8 cellular contexts compared by ENCODE assay signal in the genomic region with DNA sequence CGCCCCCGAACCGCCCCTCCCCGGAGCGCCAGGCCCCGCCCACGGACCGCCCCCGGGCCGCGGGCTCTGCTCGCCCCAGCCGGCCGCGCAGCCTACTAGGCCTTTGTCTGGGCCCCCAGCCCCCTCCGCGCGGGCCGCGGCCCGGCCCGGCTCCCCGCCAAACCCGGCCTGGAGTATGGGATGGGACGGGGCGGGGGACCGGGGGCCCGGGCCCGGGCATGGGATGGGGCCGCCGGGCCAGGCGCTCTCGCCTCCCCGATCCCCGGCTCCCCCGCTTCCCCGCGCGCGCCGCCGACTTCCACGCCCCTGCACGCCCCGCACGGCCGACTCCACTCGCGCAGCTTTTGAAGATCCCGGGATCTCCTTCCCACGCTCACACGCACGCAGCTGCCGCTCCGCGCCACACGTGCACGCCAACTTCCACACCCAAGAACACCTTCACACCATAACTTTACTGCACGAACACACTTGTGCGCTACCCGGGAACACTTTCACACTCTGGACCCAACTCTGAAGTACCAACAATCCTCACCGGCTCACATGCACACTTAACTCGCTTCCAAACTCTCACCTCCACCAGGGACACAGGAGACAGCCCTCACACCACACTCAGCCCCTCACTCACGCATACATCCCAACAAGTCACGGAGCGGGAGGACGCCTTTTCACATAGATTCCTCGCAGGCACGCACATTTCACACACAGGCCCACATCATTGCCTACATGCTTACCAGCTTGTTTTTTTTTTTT. TPM values are rescaled to one million over a fixed set of nuclear protein-coding genes. Genes with fewer than 3 reads are reported as not detected.
DNase-seq lines count a peak whose midpoint lies in the region; ATAC-seq and TF ChIP-seq lines count a peak whose summit lies in the region.

No MANE protein-coding gene starts in this region.

- H3K4me3 ChIP-seq in Panc1 (ENCODE audit: low read depth in 2 of 2, low read length in 2 of 2) (peak overlapping the region; percentile 33 to 51), fibroblast of mammary gland (ENCODE audit: control insufficient read depth, low read depth, low read length) (peak overlapping the region; percentile 13)

- no peaks in the 10 kb centered on the region for H3K9me3 Mint-ChIP-seq in activated T-helper 2 cell treated with anti-CD3 and anti-CD28 coated beads, Interferon-gamma antibody, Interleukin-2, Interleukin-4, amounts not matched to agents 10 μg/mL and 5 μg/mL and 100 μg/mL, durations not matched to agents 14 hours and 24 hours and 36 hours

- H3K27ac ChIP-seq in Panc1 (ENCODE audit: low read length) = peak overlapping the region; percentile 93

- H3K9me3 ChIP-seq in Panc1 (ENCODE audit: control insufficient read depth, insufficient read depth, low read depth, low read length) = no peaks in the 10 kb centered on the region

- H3K36me3 ChIP-seq in Panc1 (ENCODE audit: control insufficient read depth, insufficient read depth, low read length) = no peaks in the 10 kb centered on the region; the same call in 1 of the 2 replicates

- TF ChIP-seq CTCF in Panc1 (IDR thresholded peaks at IDR 0.05) (no peak), fibroblast of mammary gland (conservative IDR thresholded peaks at IDR 0.05; ENCODE audit: control insufficient read depth, insufficient read depth, low read depth, low read length) (no peak)

- H3K4me1 Mint-ChIP-seq in activated T-helper 2 cell treated with anti-CD3 and anti-CD28 coated beads, Interferon-gamma antibody, Interleukin-2, Interleukin-4, amounts not matched to agents 10 μg/mL and 5 μg/mL and 100 μg/mL, durations not matched to agents 14 hours and 24 hours and 36 hours (ENCODE audit: low read depth) = peaks cover 4% of the 10 kb centered on the region

- in situ Hi-C loops in G401 (cut with HindIII; ENCODE audit: low sequenced_read_pairs) = no loop called here
- in situ Hi-C loops in Panc1 (cut with HindIII; ENCODE audit: low pct_unique_long_range_greater_than_20kb, low sequenced_read_pairs) = no loop called here

- DNase-seq in G401 (ENCODE audit: low spot score) (peak; percentile 52), Panc1 (ENCODE audit: low read depth, low spot score) (no peak), fibroblast of mammary gland (ENCODE audit: low read depth) (peak; percentile 68), myocyte (ENCODE audit: low read depth) (peak; percentile 86)
- DNase-seq in activated T-helper 2 cell treated with anti-CD3 and anti-CD28 coated beads, Interferon-gamma antibody, Interleukin-2, Interleukin-4, amounts not matched to agents 10 μg/mL and 5 μg/mL and 100 μg/mL, durations not matched to agents 14 hours and 24 hours and 36 hours (ENCODE audit: low spot score) = peak; percentile 39
- DNase-seq in stimulated activated CD8-positive, alpha-beta memory T cell treated with anti-CD3 and anti-CD28 coated beads, Interleukin-4, amount 100 ng/mL, for 48 hours = peak; percentile 69

- intact Hi-C loops in Panc1 (cut with micrococcal nuclease; ENCODE audit: unreplicated experiment) = no loop called here
- intact Hi-C loops in activated T-helper 2 cell treated with anti-CD3 and anti-CD28 coated beads, Interferon-gamma antibody, Interleukin-2, Interleukin-4, amounts not matched to agents 10 μg/mL and 5 μg/mL and 100 μg/mL, durations not matched to agents 14 hours and 24 hours and 36 hours (cut with micrococcal nuclease) = no loop called here

- CTCF ChIA-PET in Panc1 (lab: Charles Lee) = no interaction called here

- peak overlapping the region; percentile 78 for H3K4me3 Mint-ChIP-seq in activated T-helper 2 cell treated with anti-CD3 and anti-CD28 coated beads, Interferon-gamma antibody, Interleukin-2, Interleukin-4, amounts not matched to agents 10 μg/mL and 5 μg/mL and 100 μg/mL, durations not matched to agents 14 hours and 24 hours and 36 hours (ENCODE audit: low read depth)

- no peaks in the 10 kb centered on the region for H3K27me3 ChIP-seq in Panc1 (ENCODE audit: control insufficient read depth, insufficient read depth, low read length)

- peak; percentile 37 for ATAC-seq in HG03442 (IDR thresholded peaks at IDR 0.05; ENCODE audit: unreplicated experiment)
- ATAC-seq in Panc1 = peak; percentile 71
- no peak for ATAC-seq in GM18517 (IDR thresholded peaks at IDR 0.05; ENCODE audit: unreplicated experiment)

- H3K36me3 Mint-ChIP-seq in activated T-helper 2 cell treated with anti-CD3 and anti-CD28 coated beads, Interferon-gamma antibody, Interleukin-2, Interleukin-4, amounts not matched to agents 10 μg/mL and 5 μg/mL and 100 μg/mL, durations not matched to agents 14 hours and 24 hours and 36 hours (ENCODE audit: low read depth) = peaks cover 3% of the 10 kb centered on the region

- POLR2A ChIA-PET in Panc1 (lab: Charles Lee) = interaction anchor here (0.7 kb wide), 1 partner anchor 144 kb away, joined by 12 read pairs; no protein-coding TSS in a partner anchor

- peaks cover 64% of the 10 kb centered on the region for H3K4me1 ChIP-seq in Panc1 (ENCODE audit: control insufficient read depth, insufficient read depth, low read length)

- H3K27me3 Mint-ChIP-seq in activated T-helper 2 cell treated with anti-CD3 and anti-CD28 coated beads, Interferon-gamma antibody, Interleukin-2, Interleukin-4, amounts not matched to agents 10 μg/mL and 5 μg/mL and 100 μg/mL, durations not matched to agents 14 hours and 24 hours and 36 hours (ENCODE audit: low read depth) = peaks cover 28% of the 10 kb centered on the region

- no TSS peak for BruUV-seq in Panc1 (replicated peaks; lab: Mats Ljungman, UMichigan)

- peak overlapping the region; percentile 31 for H3K27ac Mint-ChIP-seq in activated T-helper 2 cell treated with anti-CD3 and anti-CD28 coated beads, Interferon-gamma antibody, Interleukin-2, Interleukin-4, amounts not matched to agents 10 μg/mL and 5 μg/mL and 100 μg/mL, durations not matched to agents 14 hours and 24 hours and 36 hours

RNA-seq across cellular contexts. Expression of a gene that starts 0.4 kb away (rescaled TPM):
- 11.9 and 14.4 TPM in 2 replicates for total RNA-seq in G401 (2014; rRNA removed; shearing (Covaris generic))
- total RNA-seq in Panc1 (2021; ENCODE audit: unreplicated experiment) (171 TPM), myocyte (221 and 384 TPM in 2 replicates)
- polyA plus RNA-seq in Panc1 (2012; ENCODE audit: insufficient read length) = 324 TPM
- total RNA-seq in activated T-helper 2 cell treated with anti-CD3 and anti-CD28 coated beads, Interferon-gamma antibody, Interleukin-2, Interleukin-4, amounts not matched to agents 10 μg/mL and 5 μg/mL and 100 μg/mL, durations not matched to agents 14 hours and 24 hours and 36 hours = 3.9 and 4.1 TPM in 2 replicates
- polyA plus RNA-seq in myocyte (2012) = 653 TPM

RNA-seq across cellular contexts. Expression of a gene that starts 39.3 kb away (rescaled TPM):
- not detected in 2 replicates for total RNA-seq in G401 (2014; rRNA removed; shearing (Covaris generic))
- total RNA-seq in Panc1 (2021; ENCODE audit: unreplicated experiment) = 3.4 TPM
- polyA plus RNA-seq in Panc1 (2012; ENCODE audit: insufficient read length) = not detected
- total RNA-seq in activated T-helper 2 cell treated with anti-CD3 and anti-CD28 coated beads, Interferon-gamma antibody, Interleukin-2, Interleukin-4, amounts not matched to agents 10 μg/mL and 5 μg/mL and 100 μg/mL, durations not matched to agents 14 hours and 24 hours and 36 hours = not detected in 2 replicates
- not detected in 2 replicates for total RNA-seq in myocyte
- not detected for polyA plus RNA-seq in myocyte (2012)

Comparison
In these comparisons a context has a peak if more than half of its experiments do, and no peak if none do; other contexts are left out.
1. RNA of a gene that starts 0.4 kb away (total RNA-seq): 221 to 384 TPM in myocyte and 171 TPM in Panc1 (single experiment); 11.9 to 14.4 TPM in G401 and 3.9 to 4.1 TPM in activated T-helper 2 cell treated with anti-CD3 and anti-CD28 coated beads, Interferon-gamma antibody, Interleukin-2, Interleukin-4, amounts not matched to agents 10 μg/mL and 5 μg/mL and 100 μg/mL, durations not matched to agents 14 hours and 24 hours and 36 hours; every median in the first group is over 10 times any median in the second.